Comparison of ENCODE assay signal across 8 cellular contexts in the genomic region with DNA sequence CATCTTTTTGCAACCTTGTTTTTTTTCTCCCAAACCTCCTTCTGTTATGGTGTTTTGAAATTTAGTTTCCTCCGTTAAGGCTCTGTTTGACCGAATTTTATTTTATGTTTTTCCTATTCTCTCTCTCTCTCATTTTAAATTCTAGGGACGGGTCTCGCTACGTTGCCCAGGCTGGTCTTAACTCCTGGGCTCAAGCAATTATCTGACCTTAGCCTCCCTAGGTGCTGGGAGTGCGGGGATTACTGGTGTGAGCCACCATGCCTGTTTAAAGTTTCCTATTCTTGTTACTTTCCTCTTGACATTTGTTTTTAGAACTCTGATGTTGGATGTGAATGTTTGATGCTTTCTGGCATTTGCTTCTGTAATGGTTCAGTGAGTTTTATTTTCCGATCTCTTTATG. TPM values are rescaled to one million over a fixed set of nuclear protein-coding genes. Genes with fewer than 3 reads are reported as not detected.
DNase-seq lines count a peak whose midpoint lies in the region; ATAC-seq and TF ChIP-seq lines count a peak whose summit lies in the region.

No MANE protein-coding gene starts in this region.

- H3F3A ChIP-seq in OCI-LY1 (ENCODE audit: insufficient read depth, low read length): no peaks in the 10 kb centered on the region

- peak overlapping the region; percentile 69 for H3K27ac ChIP-seq in CD4-positive, alpha-beta memory T cell (ENCODE audit: low read depth, low read length)
- H3K27ac ChIP-seq in OCI-LY1 (ENCODE audit: low read depth, low read length, poor library complexity, severe bottlenecking) (peak overlapping the region; percentile 1), endodermal cell (ENCODE audit: low read depth, low read length) (no peak overlapping the region), osteoblast (ENCODE audit: low read depth, low read length) (no peak overlapping the region)

- DNase-seq in CD4-positive, alpha-beta memory T cell: no peak
- no peak for DNase-seq in endodermal cell
- no peak for DNase-seq in osteoblast (ENCODE audit: insufficient read length, low spot score, missing footprints)
- no peak for DNase-seq in hypothalamus (lab: John Stamatoyannopoulos, UW)
- DNase-seq in EL: no peak
- no peak for DNase-seq in NCI-H1105 treated with DMSO at 0.1 percent for 48 hours (lab: John Stamatoyannopoulos, UW)

- intact Hi-C loops in CD4-positive, alpha-beta memory T cell (cut with micrococcal nuclease): loop anchor here (5.0 to 10.0 kb wide), 2 partner anchors 228 to 301 kb away; a partner anchor contains a TSS

- peaks cover 4 to 19% of the 10 kb centered on the region in 2 donors for H3K36me3 Mint-ChIP-seq in CD4-positive, alpha-beta memory T cell
- H3K36me3 Mint-ChIP-seq in endodermal cell (ENCODE audit: low read depth): peaks cover 27% of the 10 kb centered on the region

- peaks cover 0 to 4% of the 10 kb centered on the region in 2 donors for H3K27me3 Mint-ChIP-seq in CD4-positive, alpha-beta memory T cell
- no peaks in the 10 kb centered on the region for H3K27me3 Mint-ChIP-seq in endodermal cell (ENCODE audit: insufficient read depth)

- peak overlapping the region; percentile 90 to 95 (median 92) for H3K4me3 Mint-ChIP-seq in CD4-positive, alpha-beta memory T cell
- peak overlapping the region; percentile 76 for H3K4me3 Mint-ChIP-seq in endodermal cell

- H2AFZ ChIP-seq in OCI-LY1 (ENCODE audit: low read length) (no peak overlapping the region), osteoblast (ENCODE audit: low read length) (no peak overlapping the region)

- H3K9me2 ChIP-seq in OCI-LY1 (ENCODE audit: low read depth, low read length): no peaks in the 10 kb centered on the region

- H3K4me3 ChIP-seq in CD4-positive, alpha-beta memory T cell (ENCODE audit: low read length in 2 of 2): peak overlapping the region; percentile 6 to 76
- peak overlapping the region; percentile 89 for H3K4me3 ChIP-seq in OCI-LY1 (ENCODE audit: low read depth, low read length, poor library complexity, severe bottlenecking)
- peak overlapping the region; percentile 96 for H3K4me3 ChIP-seq in endodermal cell (ENCODE audit: low read length)
- peak overlapping the region; percentile 91 for H3K4me3 ChIP-seq in osteoblast (ENCODE audit: insufficient read depth, low read length)

- peak overlapping the region; percentile 58 to 93 (median 86) for H3K27ac Mint-ChIP-seq in CD4-positive, alpha-beta memory T cell
- H3K27ac Mint-ChIP-seq in endodermal cell: peak overlapping the region; percentile 89

- no peaks in the 10 kb centered on the region for H3K9me3 ChIP-seq in CD4-positive, alpha-beta memory T cell (ENCODE audit: control insufficient read depth in 1 of 2, low read length in 2 of 2)
- H3K9me3 ChIP-seq in OCI-LY1 (ENCODE audit: low read length) (0 out of 2 replicates have a peak, but pooled peaks cover 6% of the 10 kb centered on the region), endodermal cell (ENCODE audit: control insufficient read depth, low read length) (no peaks in the 10 kb centered on the region), osteoblast (ENCODE audit: low read depth, low read length) (no peaks in the 10 kb centered on the region)

- no peaks in the 10 kb centered on the region for H4K20me1 ChIP-seq in OCI-LY1 (ENCODE audit: insufficient read depth, low read length)
- H4K20me1 ChIP-seq in osteoblast (ENCODE audit: insufficient read depth, low read length): peaks cover 12% of the 10 kb centered on the region

- H3K4me1 Mint-ChIP-seq in CD4-positive, alpha-beta memory T cell: peaks cover 16 to 36% (median 22%) of the 10 kb centered on the region in 4 donors
- H3K4me1 Mint-ChIP-seq in endodermal cell: peaks cover 9% of the 10 kb centered on the region

- POLR2A ChIA-PET in CD4-positive, alpha-beta memory T cell (lab: Charles Lee; ENCODE audit: partially characterized antibody): interaction anchor here (1.0 kb wide), 1 partner anchor 10 kb away, joined by 3 read pairs; no protein-coding TSS in a partner anchor

- H3K79me2 ChIP-seq in OCI-LY1 (ENCODE audit: insufficient read depth, low read length) (0 out of 2 replicates have a peak, but pooled peaks cover 3% of the 10 kb centered on the region), osteoblast (ENCODE audit: insufficient read depth, low read length) (peaks cover 42% of the 10 kb centered on the region)

- no peaks in the 10 kb centered on the region for H3K9me3 Mint-ChIP-seq in CD4-positive, alpha-beta memory T cell
- no peaks in the 10 kb centered on the region for H3K9me3 Mint-ChIP-seq in endodermal cell

- H3K4me2 ChIP-seq in OCI-LY1 (ENCODE audit: low read length) (peak overlapping the region; percentile 75), osteoblast (ENCODE audit: insufficient read depth, low read length) (peak overlapping the region; percentile 81)

- TF ChIP-seq CTCF in OCI-LY1 (IDR thresholded peaks at IDR 0.05; ENCODE audit: low read length) (no peak), endodermal cell (conservative IDR thresholded peaks at IDR 0.05) (no peak), osteoblast (IDR thresholded peaks at IDR 0.05; ENCODE audit: extremely low read depth, low read depth, low read length) (no peak)

- no peaks in the 10 kb centered on the region for H3K27me3 ChIP-seq in CD4-positive, alpha-beta memory T cell (ENCODE audit: insufficient read depth, low read length)
- no peaks in the 10 kb centered on the region for H3K27me3 ChIP-seq in OCI-LY1 (ENCODE audit: insufficient read depth, low read length)
- no peaks in the 10 kb centered on the region for H3K27me3 ChIP-seq in endodermal cell (ENCODE audit: control insufficient read depth, insufficient read depth, low read length, poor library complexity, severe bottlenecking)
- H3K27me3 ChIP-seq in osteoblast (ENCODE audit: insufficient read depth, low read length): no peaks in the 10 kb centered on the region

- H3K4me1 ChIP-seq in CD4-positive, alpha-beta memory T cell (ENCODE audit: insufficient read depth, low read length): peaks cover 20% of the 10 kb centered on the region
- H3K4me1 ChIP-seq in OCI-LY1 (ENCODE audit: insufficient read depth, low read length, severe bottlenecking): peaks cover 20% of the 10 kb centered on the region
- H3K4me1 ChIP-seq in endodermal cell (ENCODE audit: control insufficient read depth, insufficient read depth, low read length): no peaks in the 10 kb centered on the region
- peaks cover 14% of the 10 kb centered on the region for H3K4me1 ChIP-seq in osteoblast (ENCODE audit: insufficient read depth, low read length)

- no peak for TF ChIP-seq POLR2A in GM18505 (IDR thresholded peaks at IDR 0.05; ENCODE audit: borderline replicate concordance, extremely low read depth, insufficient read depth, insufficient read length)

- CTCF ChIA-PET in CD4-positive, alpha-beta memory T cell (lab: Charles Lee; ENCODE audit: partially characterized antibody): no interaction called here

- no peak for ATAC-seq in GM18505 (IDR thresholded peaks at IDR 0.05; ENCODE audit: unreplicated experiment)

- WGBS in endodermal cell (ENCODE audit: insufficient coverage in 1 of 2, insufficient read length in 1 of 2), 2 experiments: 20 to 32% methylated on average over 1 to 7 of the region's 7 CpGs

- H3K9ac ChIP-seq in OCI-LY1 (ENCODE audit: low read length) (peak overlapping the region; percentile 85), endodermal cell (ENCODE audit: extremely low read depth, low read length, poor library complexity, severe bottlenecking) (peak overlapping the region; percentile 85)

- H3K36me3 ChIP-seq in CD4-positive, alpha-beta memory T cell (ENCODE audit: insufficient read depth, low read length): peaks cover 10% of the 10 kb centered on the region
- peaks cover 22% of the 10 kb centered on the region for H3K36me3 ChIP-seq in OCI-LY1 (ENCODE audit: insufficient read depth, low read length)
- H3K36me3 ChIP-seq in endodermal cell (ENCODE audit: control insufficient read depth, insufficient read depth, low read length): peaks cover 36% of the 10 kb centered on the region
- H3K36me3 ChIP-seq in osteoblast (ENCODE audit: insufficient read depth, low read length): peaks cover 10% of the 10 kb centered on the region

RNA-seq across cellular contexts. Expression of a gene that starts 1.0 kb away (rescaled TPM):
- 10 to 100 TPM; 43.4 to 51.8 TPM for total RNA-seq in CD4-positive, alpha-beta memory T cell
- 10 to 100 TPM; 38.4 to 54.6 TPM for polyA plus RNA-seq in CD4-positive, alpha-beta memory T cell
- total RNA-seq in endodermal cell (100 to 1,000 TPM; 111 to 142 TPM), osteoblast (72.2 and 74.6 TPM in 2 replicates)
- 93.2 TPM for polyA plus RNA-seq in endodermal cell (2013, experiment 1 of 2)
- 84.6 TPM for polyA plus RNA-seq in endodermal cell (2013, experiment 2 of 2)

RNA-seq across cellular contexts. Expression of a gene that starts 9.0 kb away (rescaled TPM):
- total RNA-seq in CD4-positive, alpha-beta memory T cell: not detected
- not detected for polyA plus RNA-seq in CD4-positive, alpha-beta memory T cell
- total RNA-seq in endodermal cell: 10 to 100 TPM; 23.8 to 45.5 TPM
- 15.0 TPM for polyA plus RNA-seq in endodermal cell (2013, experiment 1 of 2)
- 15.1 TPM for polyA plus RNA-seq in endodermal cell (2013, experiment 2 of 2)
- total RNA-seq in osteoblast: 17.4 and 18.0 TPM in 2 replicates

Comparison
In these comparisons a context has a peak if more than half of its experiments do, and no peak if none do; other contexts are left out.
1. H3K27ac ChIP-seq: peak in CD4-positive, alpha-beta memory T cell (single experiment) and OCI-LY1 (single experiment); none in endodermal cell (single experiment) and osteoblast (single experiment).
2. H3K4me3 ChIP-seq: peak in every context shown above with its lines; median percentile 96 in endodermal cell; 91 in osteoblast; 89 in OCI-LY1; 41 in CD4-positive, alpha-beta memory T cell.
3. RNA of a gene that starts 9.0 kb away (total RNA-seq): 23.8 to 45.5 TPM in endodermal cell and 17.4 to 18.0 TPM in osteoblast; not detected in CD4-positive, alpha-beta memory T cell; every median in the first group is over 10 times any median in the second.